17 cellular contexts compared by ENCODE assay signal in genomic region chr18:48877941-48878340, GRCh38.
DNase-seq lines count a peak whose midpoint lies in the region; ATAC-seq, FAIRE-seq and TF ChIP-seq lines count a peak whose summit lies in the region.
"Had no signal": no experiment of that assay in that cellular context is flagged by ENCODE, and none has a peak within 500 bp of the region (broad histone marks: within the 10 kb centered on the region; RNA-seq: fewer than 3 reads in every experiment).

No MANE protein-coding gene starts in this region.

- no peak for TF ChIP-seq RAD21 in HepG2 (CRISPR knock-in tag; IDR thresholded peaks at IDR 0.05)

- CTCF ChIA-PET in HepG2 (lab: Yijun Ruan, JAX; ENCODE audit: low intra/inter-chr PET ratio, low total read pairs): no interaction called here

- peak overlapping the region; percentile 95; the same call in 1 of the 2 replicates for H3K4me2 ChIP-seq in HepG2 (ENCODE audit: low read depth, low read length)
- no peak overlapping the region for H3K4me2 ChIP-seq in hepatocyte
- no peak overlapping the region for H3K4me2 ChIP-seq in osteoblast (ENCODE audit: insufficient read depth, low read length)

- FAIRE-seq in HepG2 (lab: Jason Lieb, UNC): no peak
- FAIRE-seq: GM12878 had no signal

- no peak for TF ChIP-seq POLR2A in HepG2 (IDR thresholded peaks at IDR 0.05; ENCODE audit: insufficient read depth in 1 of 2, low read depth in 2 of 2, low read length in 2 of 2)
- no peak for TF ChIP-seq POLR2A in right lobe of liver (IDR thresholded peaks at IDR 0.05)
- TF ChIP-seq POLR2A in breast epithelium (IDR thresholded peaks at IDR 0.05): no peak

- H3K9me3 ChIP-seq in HepG2 (ENCODE audit: low read length) (no peaks in the 10 kb centered on the region), right lobe of liver (no peaks in the 10 kb centered on the region), hepatocyte (ENCODE audit: low read depth) (no peaks in the 10 kb centered on the region), osteoblast (ENCODE audit: low read depth, low read length) (no peaks in the 10 kb centered on the region), upper lobe of right lung (no peaks in the 10 kb centered on the region), breast epithelium (no peaks in the 10 kb centered on the region)

- H3K79me2 ChIP-seq in HepG2 (ENCODE audit: insufficient read depth, low read length) (no peaks in the 10 kb centered on the region), hepatocyte (no peaks in the 10 kb centered on the region), osteoblast (ENCODE audit: insufficient read depth, low read length) (no peaks in the 10 kb centered on the region)

- H3K4me1 ChIP-seq in HepG2 (ENCODE audit: insufficient read depth, low read length): peaks cover 73% of the 10 kb centered on the region
- H3K4me1 ChIP-seq in right lobe of liver: no peaks in the 10 kb centered on the region
- H3K4me1 ChIP-seq in hepatocyte (ENCODE audit: insufficient read depth): peaks cover 32% of the 10 kb centered on the region
- peaks cover 14% of the 10 kb centered on the region for H3K4me1 ChIP-seq in osteoblast (ENCODE audit: insufficient read depth, low read length)
- H3K4me1 ChIP-seq in upper lobe of right lung: peaks cover 8% of the 10 kb centered on the region
- H3K4me1 ChIP-seq in breast epithelium: no peaks in the 10 kb centered on the region

- H3K4me3 ChIP-seq in HepG2 (replicated peaks in 1 of 3; ENCODE audit: insufficient read depth in 1 of 3, low read depth in 2 of 3, low read length in 3 of 3): no peak overlapping the region
- H3K4me3 ChIP-seq in right lobe of liver: no peak overlapping the region
- H3K4me3 ChIP-seq in hepatocyte: no peak overlapping the region
- H3K4me3 ChIP-seq in osteoblast (ENCODE audit: insufficient read depth, low read length): no peak overlapping the region
- no peak overlapping the region for H3K4me3 ChIP-seq in upper lobe of right lung
- H3K4me3 ChIP-seq in breast epithelium: no peak overlapping the region
- H3K4me3 ChIP-seq: GM12878 had no signal

- no peak overlapping the region for H3K9ac ChIP-seq in HepG2 (ENCODE audit: insufficient read depth, low read depth, low read length)

- no peak for TF ChIP-seq CTCF in HepG2 (CRISPR knock-in tag; IDR thresholded peaks at IDR 0.05)
- TF ChIP-seq CTCF in right lobe of liver (IDR thresholded peaks at IDR 0.05): no peak
- TF ChIP-seq CTCF in hepatocyte (IDR thresholded peaks at IDR 0.05; ENCODE audit: poor library complexity): no peak
- no peak for TF ChIP-seq CTCF in osteoblast (IDR thresholded peaks at IDR 0.05; ENCODE audit: extremely low read depth, low read depth, low read length)
- TF ChIP-seq CTCF in upper lobe of right lung (IDR thresholded peaks at IDR 0.05): no peak
- no peak for TF ChIP-seq CTCF in breast epithelium (IDR thresholded peaks at IDR 0.05)

- DNase-seq in HepG2 (ENCODE audit: low spot score) (no peak), right lobe of liver (no peak), hepatocyte (ENCODE audit: low spot score) (no peak), osteoblast (ENCODE audit: insufficient read length, low spot score, missing footprints) (peak; percentile 68), upper lobe of right lung (peak; percentile 36), NCI-H2107 treated with DMSO at 0.1 percent for 48 hours (lab: John Stamatoyannopoulos, UW; ENCODE audit: unreplicated experiment) (no peak), breast epithelium (ENCODE audit: low spot score in 2 of 2) (no peak)
- DNase-seq in activated CD4-positive, CD25-positive, alpha-beta regulatory T cell treated with anti-CD3 and anti-CD28 coated beads, Interleukin-2, amount 50 U/mL, for 72 hours: no peak
- DNase-seq: 8988T; CD4-positive, alpha-beta T cell; H7; HFFc6; Karpas-422; NCI-H1436; NCI-H1930; SHP77 treated with DMSO at 0.1 percent for 48 hours had no signal

- TF ChIP-seq EP300 in HepG2 (IDR thresholded peaks at IDR 0.05; ENCODE audit: low read depth in 2 of 2, low read length in 2 of 2) (no peak), HepG2 (CRISPR knock-in tag; IDR thresholded peaks at IDR 0.05; ENCODE audit: borderline replicate concordance) (no peak)

- H3K27ac ChIP-seq in HepG2 (ENCODE audit: extremely low read length, insufficient read depth, low read length) (no peak overlapping the region), right lobe of liver (no peak overlapping the region), hepatocyte (peak overlapping the region; percentile 64), osteoblast (ENCODE audit: low read depth, low read length) (no peak overlapping the region), upper lobe of right lung (no peak overlapping the region), breast epithelium (no peak overlapping the region)

- H3K27me3 ChIP-seq in HepG2 (ENCODE audit: control insufficient read depth in 1 of 2, insufficient read depth in 2 of 2, low read length in 2 of 2) (no peaks in the 10 kb centered on the region; a peak in 1 of 5 replicates), right lobe of liver (no peaks in the 10 kb centered on the region), hepatocyte (no peaks in the 10 kb centered on the region), osteoblast (ENCODE audit: insufficient read depth, low read length) (no peaks in the 10 kb centered on the region), upper lobe of right lung (no peaks in the 10 kb centered on the region), breast epithelium (no peaks in the 10 kb centered on the region)

- H4K20me1 ChIP-seq in HepG2 (ENCODE audit: insufficient read depth, low read length) (no peaks in the 10 kb centered on the region), hepatocyte (ENCODE audit: insufficient read depth, poor library complexity, severe bottlenecking) (no peaks in the 10 kb centered on the region), osteoblast (ENCODE audit: insufficient read depth, low read length) (no peaks in the 10 kb centered on the region)

- H2AFZ ChIP-seq in HepG2 (ENCODE audit: low read length) (no peak overlapping the region), hepatocyte (no peak overlapping the region), osteoblast (ENCODE audit: low read length) (no peak overlapping the region)

- in situ Hi-C loops in HepG2 (cut with HindIII; ENCODE audit: extremely low pct_ligation_motif_present, low pct_unique_long_range_greater_than_20kb): no loop called here

- WGBS in HepG2 (ENCODE audit: low lambda C conversion rate): 65% methylated on average over 3 of the region's 3 CpGs
- WGBS in right lobe of liver (ENCODE audit: insufficient coverage, low coverage, low lambda C conversion rate, missing lambda C conversion rate): 88% methylated on average over 1 of the region's 3 CpGs
- 88% methylated on average over 3 of the region's 3 CpGs for WGBS in hepatocyte (ENCODE audit: low lambda C conversion rate, missing lambda C conversion rate)

- H3K36me3 ChIP-seq in HepG2 (replicated peaks in 1 of 2; ENCODE audit: control insufficient read depth in 1 of 2, insufficient read depth in 2 of 2, low read length in 2 of 2) (no peaks in the 10 kb centered on the region), right lobe of liver (no peaks in the 10 kb centered on the region), hepatocyte (replicated peaks; ENCODE audit: insufficient read depth, low read depth) (no peaks in the 10 kb centered on the region), osteoblast (ENCODE audit: insufficient read depth, low read length) (no peaks in the 10 kb centered on the region), upper lobe of right lung (no peaks in the 10 kb centered on the region), breast epithelium (no peaks in the 10 kb centered on the region)

- no peak for ATAC-seq in HepG2
- ATAC-seq in right lobe of liver: no peak
- no peak for ATAC-seq in upper lobe of right lung
- ATAC-seq: GM12878 had no signal

- POLR2A ChIA-PET in HepG2 (lab: Yijun Ruan, JAX): no interaction called here

- intact Hi-C loops in HepG2 (cut with micrococcal nuclease; ENCODE audit: unreplicated experiment) (loop anchor here (2.0 kb wide), 1 partner anchor 15 kb away; no protein-coding TSS in a partner anchor), right lobe of liver (cut with DNase I) (loop anchor here in 1 of 2 donors (10.0 kb wide), 1 partner anchor 117 kb away; no protein-coding TSS in a partner anchor), upper lobe of right lung (cut with DNase I) (no loop called here), breast epithelium (cut with DNase I; ENCODE audit: low total_unique reads) (no loop called here)

- no TSS peak for BruUV-seq in HepG2 (replicated peaks; lab: Mats Ljungman, UMichigan)

- no peaks in the 10 kb centered on the region for H3K9me2 ChIP-seq in hepatocyte (replicated peaks; ENCODE audit: insufficient read depth)

TF ChIP-seq in HepG2, 621 proteins besides CTCF, POLR2A, EP300 and RAD21:
- TF ChIP-seq ZKSCAN1 (IDR thresholded peaks at IDR 0.05; ENCODE audit: low read length) (no peak), TAF1 (CRISPR knock-in tag; IDR thresholded peaks at IDR 0.05) (0 out of 2 replicates have a peak, but pooled peaks have one; percentile 13), ZKSCAN5 (CRISPR knock-in tag; IDR thresholded peaks at IDR 0.05) (no peak), ZBTB7A (CRISPR knock-in tag; IDR thresholded peaks at IDR 0.05) (no peak), SRSF9 (IDR thresholded peaks at IDR 0.05; ENCODE audit: borderline replicate concordance, insufficient read depth, low read depth, low read length, poor library complexity, severe bottlenecking) (no peak)

Comparison
In these comparisons a context has a peak if more than half of its experiments do, and no peak if none do; other contexts are left out.
1. DNase-seq: peak in osteoblast (single experiment) and upper lobe of right lung (single experiment); none in HepG2 (single experiment), right lobe of liver (0 of 3), hepatocyte (single experiment), NCI-H2107 treated with DMSO at 0.1 percent for 48 hours (single experiment), activated CD4-positive, CD25-positive, alpha-beta regulatory T cell treated with anti-CD3 and anti-CD28 coated beads, Interleukin-2, amount 50 U/mL, for 72 hours (single experiment) and breast epithelium (0 of 2).